Comparison of ENCODE assay signal across 18 cellular contexts in the genomic region with DNA sequence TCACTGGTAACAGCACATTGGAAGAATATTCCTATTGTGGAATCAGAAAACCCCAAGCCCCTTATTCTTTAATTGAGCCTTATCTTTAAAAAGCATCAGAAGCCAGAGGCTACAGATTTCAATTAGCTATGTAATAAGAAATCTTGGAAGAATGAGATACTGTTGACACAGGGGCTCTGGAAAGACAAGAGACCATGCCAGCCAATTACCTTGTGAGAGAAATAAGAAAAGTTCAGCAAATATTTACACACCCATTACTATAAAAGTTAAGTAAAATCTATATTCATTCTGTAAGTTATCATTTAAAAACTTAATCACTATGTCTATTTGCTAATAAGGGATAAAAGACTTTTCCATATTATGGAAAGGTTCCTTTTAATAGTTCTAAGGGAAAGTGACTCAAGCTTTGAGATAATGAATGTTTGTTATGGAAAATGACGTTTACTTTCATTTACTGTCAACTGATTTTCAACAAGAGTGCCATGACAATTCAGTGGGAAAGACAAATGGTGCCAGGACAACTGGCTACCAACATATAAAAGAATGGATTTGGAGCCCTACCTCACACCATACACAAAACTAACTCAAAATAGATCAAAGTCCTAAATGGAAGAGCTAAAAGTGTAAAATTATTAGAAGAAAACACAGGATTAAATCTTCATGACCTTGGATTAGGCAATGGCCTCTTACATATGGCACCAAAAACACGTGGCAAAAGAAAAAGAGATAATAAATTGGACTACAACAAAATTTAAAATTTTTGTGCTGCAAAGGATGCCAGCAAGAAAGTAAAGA.
A peak's percentile ranks its signal among the peaks of the same experiment; 100 is the strongest.
DNase-seq lines count a peak whose midpoint lies in the region; ATAC-seq and TF ChIP-seq lines count a peak whose summit lies in the region.
"Had no signal": no experiment of that assay in that cellular context is flagged by ENCODE, and none has a peak within 500 bp of the region (broad histone marks: within the 10 kb centered on the region; RNA-seq: fewer than 3 reads in every experiment).

No MANE protein-coding gene starts in this region.

- DNase-seq in NCI-H748 (lab: John Stamatoyannopoulos, UW; ENCODE audit: unreplicated experiment), result peak; percentile 8
- no peak for DNase-seq in NCI-H748 treated with DMSO at 0.1 percent for 48 hours (lab: John Stamatoyannopoulos, UW)
- peak; percentile 67 for DNase-seq in LNCaP clone FGC (ENCODE audit: low read depth)
- no peak for DNase-seq in NCI-H1092 (lab: John Stamatoyannopoulos, UW)
- DNase-seq: CD4-positive, CD25-positive, alpha-beta regulatory T cell; CD8-positive, alpha-beta memory T cell; COR-L47; DMS 273 treated with DMSO at 0.1 percent for 48 hours; GOT3; H7; HFFc6 had no signal

- TF ChIP-seq CTCF in LNCaP clone FGC (IDR thresholded peaks at IDR 0.05; ENCODE audit: control insufficient read depth, extremely low read depth, insufficient read depth) (no peak), VCaP (conservative IDR thresholded peaks at IDR 0.05) (no peak)

- peak overlapping the region; percentile 81 for H3K27ac ChIP-seq in VCaP
- H3K27ac ChIP-seq: BLaER1 treated with 17β-estradiol and CSF1 and Interleukin-3, amounts not matched to agents 10 nM and 100 nM had no signal

- ATAC-seq in HG03196 (IDR thresholded peaks at IDR 0.05; ENCODE audit: unreplicated experiment) (no peak), HG03108 (IDR thresholded peaks at IDR 0.05; ENCODE audit: unreplicated experiment) (no peak), SK-N-SH treated with all-trans-retinoic acid at 6 μM for 48 hours (no peak)
- ATAC-seq: GM12878, HCT116 had no signal

- H3K4me3 ChIP-seq in LNCaP clone FGC (ENCODE audit: low read depth, low read length), result no peak overlapping the region; the same call in 1 of the 2 replicates
- H3K4me3 ChIP-seq: BLaER1 treated with 17β-estradiol and CSF1 and Interleukin-3, amounts not matched to agents 10 nM and 100 nM; GM12878 had no signal

TF ChIP-seq in SK-N-SH treated with all-trans-retinoic acid at 6 μM for 48 hours, 23 proteins besides CTCF, POLR2A, EP300 and RAD21:
- TF ChIP-seq TOX (CRISPR knock-in tag; IDR thresholded peaks at IDR 0.05; ENCODE audit: borderline replicate concordance) (no peak), TCF4 (CRISPR knock-in tag; IDR thresholded peaks at IDR 0.05; ENCODE audit: borderline replicate concordance) (no peak), PPARA (CRISPR knock-in tag; IDR thresholded peaks at IDR 0.05; ENCODE audit: borderline replicate concordance) (no peak), ZNF70 (CRISPR knock-in tag; IDR thresholded peaks at IDR 0.05) (no peak), CSDC2 (CRISPR knock-in tag; IDR thresholded peaks at IDR 0.05) (no peak), ZNF565 (CRISPR knock-in tag; conservative IDR thresholded peaks at IDR 0.05; ENCODE audit: low read depth) (no peak), GLIS3 (CRISPR knock-in tag; IDR thresholded peaks at IDR 0.05) (no peak), ESRRG (CRISPR knock-in tag; IDR thresholded peaks at IDR 0.05) (no peak), ARNTL (CRISPR knock-in tag; IDR thresholded peaks at IDR 0.05; ENCODE audit: borderline replicate concordance, low read depth) (no peak), BACH2 (CRISPR knock-in tag; IDR thresholded peaks at IDR 0.05; ENCODE audit: borderline replicate concordance) (no peak), ZNF8 (CRISPR knock-in tag; IDR thresholded peaks at IDR 0.05) (no peak), ZC3H10 (CRISPR knock-in tag; IDR thresholded peaks at IDR 0.05) (no peak), SNAI2 (CRISPR knock-in tag; IDR thresholded peaks at IDR 0.05) (no peak), ISL1 (CRISPR knock-in tag; IDR thresholded peaks at IDR 0.05) (no peak), ZFP30 (CRISPR knock-in tag; IDR thresholded peaks at IDR 0.05) (no peak), ZFP3 (CRISPR knock-in tag; IDR thresholded peaks at IDR 0.05) (no peak)
- TF ChIP-seq, protein P1, sequence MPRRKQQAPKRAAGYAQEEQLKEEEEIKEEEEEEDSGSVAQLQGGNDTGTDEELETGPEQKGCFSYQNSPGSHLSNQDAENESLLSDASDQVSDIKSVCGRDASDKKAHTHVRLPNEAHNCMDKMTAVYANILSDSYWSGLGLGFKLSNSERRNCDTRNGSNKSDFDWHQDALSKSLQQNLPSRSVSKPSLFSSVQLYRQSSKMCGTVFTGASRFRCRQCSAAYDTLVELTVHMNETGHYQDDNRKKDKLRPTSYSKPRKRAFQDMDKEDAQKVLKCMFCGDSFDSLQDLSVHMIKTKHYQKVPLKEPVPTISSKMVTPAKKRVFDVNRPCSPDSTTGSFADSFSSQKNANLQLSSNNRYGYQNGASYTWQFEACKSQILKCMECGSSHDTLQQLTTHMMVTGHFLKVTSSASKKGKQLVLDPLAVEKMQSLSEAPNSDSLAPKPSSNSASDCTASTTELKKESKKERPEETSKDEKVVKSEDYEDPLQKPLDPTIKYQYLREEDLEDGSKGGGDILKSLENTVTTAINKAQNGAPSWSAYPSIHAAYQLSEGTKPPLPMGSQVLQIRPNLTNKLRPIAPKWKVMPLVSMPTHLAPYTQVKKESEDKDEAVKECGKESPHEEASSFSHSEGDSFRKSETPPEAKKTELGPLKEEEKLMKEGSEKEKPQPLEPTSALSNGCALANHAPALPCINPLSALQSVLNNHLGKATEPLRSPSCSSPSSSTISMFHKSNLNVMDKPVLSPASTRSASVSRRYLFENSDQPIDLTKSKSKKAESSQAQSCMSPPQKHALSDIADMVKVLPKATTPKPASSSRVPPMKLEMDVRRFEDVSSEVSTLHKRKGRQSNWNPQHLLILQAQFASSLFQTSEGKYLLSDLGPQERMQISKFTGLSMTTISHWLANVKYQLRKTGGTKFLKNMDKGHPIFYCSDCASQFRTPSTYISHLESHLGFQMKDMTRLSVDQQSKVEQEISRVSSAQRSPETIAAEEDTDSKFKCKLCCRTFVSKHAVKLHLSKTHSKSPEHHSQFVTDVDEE (CRISPR knock-in tag; IDR thresholded peaks at IDR 0.05), result no peak
- TF ChIP-seq, protein P2, sequence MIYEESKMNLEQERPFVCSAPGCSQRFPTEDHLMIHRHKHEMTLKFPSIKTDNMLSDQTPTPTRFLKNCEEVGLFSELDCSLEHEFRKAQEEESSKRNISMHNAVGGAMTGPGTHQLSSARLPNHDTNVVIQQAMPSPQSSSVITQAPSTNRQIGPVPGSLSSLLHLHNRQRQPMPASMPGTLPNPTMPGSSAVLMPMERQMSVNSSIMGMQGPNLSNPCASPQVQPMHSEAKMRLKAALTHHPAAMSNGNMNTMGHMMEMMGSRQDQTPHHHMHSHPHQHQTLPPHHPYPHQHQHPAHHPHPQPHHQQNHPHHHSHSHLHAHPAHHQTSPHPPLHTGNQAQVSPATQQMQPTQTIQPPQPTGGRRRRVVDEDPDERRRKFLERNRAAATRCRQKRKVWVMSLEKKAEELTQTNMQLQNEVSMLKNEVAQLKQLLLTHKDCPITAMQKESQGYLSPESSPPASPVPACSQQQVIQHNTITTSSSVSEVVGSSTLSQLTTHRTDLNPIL (CRISPR knock-in tag; IDR thresholded peaks at IDR 0.05; ENCODE audit: low read depth), result no peak
- TF ChIP-seq, protein P3, sequence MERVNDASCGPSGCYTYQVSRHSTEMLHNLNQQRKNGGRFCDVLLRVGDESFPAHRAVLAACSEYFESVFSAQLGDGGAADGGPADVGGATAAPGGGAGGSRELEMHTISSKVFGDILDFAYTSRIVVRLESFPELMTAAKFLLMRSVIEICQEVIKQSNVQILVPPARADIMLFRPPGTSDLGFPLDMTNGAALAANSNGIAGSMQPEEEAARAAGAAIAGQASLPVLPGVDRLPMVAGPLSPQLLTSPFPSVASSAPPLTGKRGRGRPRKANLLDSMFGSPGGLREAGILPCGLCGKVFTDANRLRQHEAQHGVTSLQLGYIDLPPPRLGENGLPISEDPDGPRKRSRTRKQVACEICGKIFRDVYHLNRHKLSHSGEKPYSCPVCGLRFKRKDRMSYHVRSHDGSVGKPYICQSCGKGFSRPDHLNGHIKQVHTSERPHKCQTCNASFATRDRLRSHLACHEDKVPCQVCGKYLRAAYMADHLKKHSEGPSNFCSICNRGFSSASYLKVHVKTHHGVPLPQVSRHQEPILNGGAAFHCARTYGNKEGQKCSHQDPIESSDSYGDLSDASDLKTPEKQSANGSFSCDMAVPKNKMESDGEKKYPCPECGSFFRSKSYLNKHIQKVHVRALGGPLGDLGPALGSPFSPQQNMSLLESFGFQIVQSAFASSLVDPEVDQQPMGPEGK (CRISPR knock-in tag; IDR thresholded peaks at IDR 0.05; ENCODE audit: borderline replicate concordance), result no peak
- TF ChIP-seq, protein P4, sequence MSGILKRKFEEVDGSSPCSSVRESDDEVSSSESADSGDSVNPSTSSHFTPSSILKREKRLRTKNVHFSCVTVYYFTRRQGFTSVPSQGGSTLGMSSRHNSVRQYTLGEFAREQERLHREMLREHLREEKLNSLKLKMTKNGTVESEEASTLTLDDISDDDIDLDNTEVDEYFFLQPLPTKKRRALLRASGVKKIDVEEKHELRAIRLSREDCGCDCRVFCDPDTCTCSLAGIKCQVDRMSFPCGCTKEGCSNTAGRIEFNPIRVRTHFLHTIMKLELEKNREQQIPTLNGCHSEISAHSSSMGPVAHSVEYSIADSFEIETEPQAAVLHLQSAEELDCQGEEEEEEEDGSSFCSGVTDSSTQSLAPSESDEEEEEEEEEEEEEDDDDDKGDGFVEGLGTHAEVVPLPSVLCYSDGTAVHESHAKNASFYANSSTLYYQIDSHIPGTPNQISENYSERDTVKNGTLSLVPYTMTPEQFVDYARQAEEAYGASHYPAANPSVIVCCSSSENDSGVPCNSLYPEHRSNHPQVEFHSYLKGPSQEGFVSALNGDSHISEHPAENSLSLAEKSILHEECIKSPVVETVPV (CRISPR knock-in tag; IDR thresholded peaks at IDR 0.05), result no peak

Comparison
In these comparisons a context has a peak if more than half of its experiments do, and no peak if none do; other contexts are left out.
1. DNase-seq: peak in NCI-H748 (single experiment) and LNCaP clone FGC (single experiment); none in NCI-H748 treated with DMSO at 0.1 percent for 48 hours (single experiment) and NCI-H1092 (single experiment).